19 cellular contexts compared by ENCODE assay signal in genomic region chr11:70085815-70086769, GRCh38. TPM values are rescaled to one million over a fixed set of nuclear protein-coding genes. Genes with fewer than 3 reads are reported as not detected.
"Had no signal": no experiment of that assay in that cellular context is flagged by ENCODE, and none has a peak within 500 bp of the region (broad histone marks: within the 10 kb centered on the region; RNA-seq: fewer than 3 reads in every experiment).

No MANE protein-coding gene starts in this region.

- H3K4me3 ChIP-seq: colonic mucosa had no signal

- FAIRE-seq: small intestine had no signal

- H3K4me3 Mint-ChIP-seq: activated naive CD8-positive, alpha-beta T cell treated with anti-CD3 and anti-CD28 coated beads for 36 hours; naive B cell; T-helper 2 cell treated with Interferon-gamma antibody and Interleukin-4, amounts not matched to agents 5 μg/mL and 100 μg/mL, for 36 hours had no signal

- H3K27ac ChIP-seq: colonic mucosa had no signal

- H3K27me3 ChIP-seq: colonic mucosa had no signal

- H3K36me3 ChIP-seq: colonic mucosa had no signal

- H3K36me3 Mint-ChIP-seq: activated naive CD8-positive, alpha-beta T cell treated with anti-CD3 and anti-CD28 coated beads for 36 hours; naive B cell had no signal

- H3K9me3 ChIP-seq: colonic mucosa had no signal

- H3K9me3 Mint-ChIP-seq: activated naive CD8-positive, alpha-beta T cell treated with anti-CD3 and anti-CD28 coated beads for 36 hours; naive B cell; T-helper 2 cell treated with Interferon-gamma antibody and Interleukin-4, amounts not matched to agents 5 μg/mL and 100 μg/mL, for 36 hours had no signal

- H3K27ac Mint-ChIP-seq: activated naive CD8-positive, alpha-beta T cell treated with anti-CD3 and anti-CD28 coated beads for 36 hours; naive B cell; T-helper 2 cell treated with Interferon-gamma antibody and Interleukin-4, amounts not matched to agents 5 μg/mL and 100 μg/mL, for 36 hours had no signal

- H3K4me1 ChIP-seq: colonic mucosa had no signal

- DNase-seq: activated CD4-positive, alpha-beta T cell treated with anti-CD3 and anti-CD28 coated beads, Interleukin-2, amount 50 U/mL, for 1 hour; activated CD8-positive, alpha-beta memory T cell treated with anti-CD3 and anti-CD28 coated beads for 24 hours; activated naive CD8-positive, alpha-beta T cell treated with anti-CD3 and anti-CD28 coated beads for 36 hours; anterior cingulate cortex; caudate nucleus; colonic mucosa; mammary epithelial cell; naive B cell; retina; small intestine; stimulated activated CD4-positive, alpha-beta T cell treated with anti-CD3 and anti-CD28 coated beads, Interleukin-4, amount 100 ng/mL, for 4 hours; stimulated activated CD8-positive, alpha-beta memory T cell treated with anti-CD3 and anti-CD28 coated beads, Interleukin-4, amount 100 ng/mL, for 48 hours; stimulated activated naive CD4-positive, alpha-beta T cell treated with Interleukin-2 at 50 U/mL for 16 hours; substantia nigra; SW 1271 had no signal

- ATAC-seq: activated CD4-positive, CD25-positive, alpha-beta regulatory T cell treated with anti-CD3 and anti-CD28 coated beads, Interleukin-2, amount 50 U/mL, for 24 hours; esophagus mucosa had no signal

- H3K4me1 Mint-ChIP-seq: activated naive CD8-positive, alpha-beta T cell treated with anti-CD3 and anti-CD28 coated beads for 36 hours; naive B cell had no signal

RNA-seq across cellular contexts. Expression of gene ANO1, which starts 8.0 kb away (rescaled TPM):
- total RNA-seq: activated naive CD8-positive, alpha-beta T cell treated with anti-CD3 and anti-CD28 coated beads for 36 hours; mononuclear cell had no signal
